In genomic region chr3:66441692-66442091, GRCh38 we compare ENCODE assay signal across 11 cellular contexts. TPM values are rescaled to one million over a fixed set of nuclear protein-coding genes. Genes with fewer than 3 reads are reported as not detected.
DNase-seq lines count a peak whose midpoint lies in the region; ATAC-seq and TF ChIP-seq lines count a peak whose summit lies in the region.
"Had no signal": no experiment of that assay in that cellular context is flagged by ENCODE, and none has a peak within 500 bp of the region (broad histone marks: within the 10 kb centered on the region; RNA-seq: fewer than 3 reads in every experiment).

No MANE protein-coding gene starts in this region.

- H3K79me2 ChIP-seq in Karpas-422 (ENCODE audit: low read length) (peaks cover 13% of the 10 kb centered on the region; the same call in 1 of the 2 replicates), mammary epithelial cell (ENCODE audit: insufficient read depth, low read length) (no peaks in the 10 kb centered on the region)

- H3K4me1 ChIP-seq in Karpas-422 (ENCODE audit: low read length) (peaks cover 91% of the 10 kb centered on the region), mammary epithelial cell (ENCODE audit: insufficient read depth, low read length) (peaks cover 45% of the 10 kb centered on the region), mesodermal cell (ENCODE audit: control insufficient read depth, insufficient read depth, low read length, poor library complexity, severe bottlenecking) (peaks cover 42% of the 10 kb centered on the region), thoracic aorta (ENCODE audit: control insufficient read depth in 1 of 2, low read depth in 2 of 2) (peaks cover 26 to 62% of the 10 kb centered on the region in 2 donors)

- H3K27me3 Mint-ChIP-seq in activated CD4-positive, alpha-beta T cell treated with anti-CD3 and anti-CD28 coated beads for 36 hours: no peaks in the 10 kb centered on the region

- H3K27me3 ChIP-seq in Karpas-422 (ENCODE audit: low read length): no peaks in the 10 kb centered on the region
- no peaks in the 10 kb centered on the region for H3K27me3 ChIP-seq in mammary epithelial cell (ENCODE audit: insufficient read depth, low read length)
- no peaks in the 10 kb centered on the region for H3K27me3 ChIP-seq in thoracic aorta (replicated peaks; ENCODE audit: insufficient read depth)

- no peaks in the 10 kb centered on the region for H3K9me2 ChIP-seq in Karpas-422 (replicated peaks; ENCODE audit: insufficient read depth, low read length)

- WGBS in mammary epithelial cell (ENCODE audit: low coverage, missing lambda C conversion rate): 57% methylated on average over 6 of the region's 6 CpGs
- 87 to 88% methylated on average over 6 of the region's 6 CpGs for WGBS in mesodermal cell (ENCODE audit: insufficient coverage in 2 of 2), 2 experiments

- H4K20me1 ChIP-seq in Karpas-422 (ENCODE audit: insufficient read depth, low read depth, low read length) (no peaks in the 10 kb centered on the region), mammary epithelial cell (ENCODE audit: insufficient read depth, low read length) (no peaks in the 10 kb centered on the region)

- dilution Hi-C loops in mammary epithelial cell (cut with HindIII; ENCODE audit: low sequenced_read_pairs): loop anchor here (5.0 kb wide), 1 partner anchor 41 kb away; no protein-coding TSS in a partner anchor

- H2AFZ ChIP-seq in Karpas-422 (ENCODE audit: low read length): no peak overlapping the region
- H2AFZ ChIP-seq in mammary epithelial cell (ENCODE audit: low read depth, low read length): peak overlapping the region; percentile 85

- BruUV-seq in mammary epithelial cell (replicated peaks; lab: Mats Ljungman, UMichigan): no TSS peak

- no peaks in the 10 kb centered on the region for H3K9me3 ChIP-seq in Karpas-422 (ENCODE audit: low read length)
- H3K9me3 ChIP-seq in mammary epithelial cell (replicated peaks; ENCODE audit: insufficient read depth, low read length): no peaks in the 10 kb centered on the region
- H3K9me3 ChIP-seq in mesodermal cell (ENCODE audit: control insufficient read depth, low read length): no peaks in the 10 kb centered on the region
- no peaks in the 10 kb centered on the region for H3K9me3 ChIP-seq in thoracic aorta

- in situ Hi-C loops in mammary epithelial cell (cut with MboI; ENCODE audit: low sequenced_read_pairs in 2 of 2): no loop called here

- no peak overlapping the region for H3K4me3 Mint-ChIP-seq in activated CD4-positive, alpha-beta T cell treated with anti-CD3 and anti-CD28 coated beads for 36 hours
- H3K4me3 Mint-ChIP-seq: activated T-helper 1 cell treated with anti-CD3 and anti-CD28 coated beads, Interleukin-12 subunit alpha, Interleukin-12 subunit beta, Interleukin-2, Interleukin-4 antibody, amounts not matched to agents 30 ng/mL and 10 ng/mL and 1 ng/mL, durations not matched to agents 14 hours and 24 hours and 36 hours had no signal

- intact Hi-C loops in mammary epithelial cell (cut with micrococcal nuclease): loop anchor here (2.0 kb wide), 1 partner anchor 59 kb away; the partner anchor contains the start of gene LRIG1
- intact Hi-C loops in activated CD4-positive, alpha-beta T cell treated with anti-CD3 and anti-CD28 coated beads for 36 hours (cut with DNase I, micrococcal nuclease): no loop called here

- POLR2A ChIA-PET in activated CD4-positive, alpha-beta T cell treated with anti-CD3 and anti-CD28 coated beads for 36 hours (lab: Charles Lee): no interaction called here

- peaks cover 6% of the 10 kb centered on the region for H3K36me3 Mint-ChIP-seq in activated CD4-positive, alpha-beta T cell treated with anti-CD3 and anti-CD28 coated beads for 36 hours (ENCODE audit: low read depth)

- peak overlapping the region; percentile 54 for H3K9ac ChIP-seq in Karpas-422 (ENCODE audit: low read length)
- H3K9ac ChIP-seq in mammary epithelial cell (ENCODE audit: insufficient read depth, low read length): no peak overlapping the region

- peak overlapping the region; percentile 93 for H3K27ac ChIP-seq in Karpas-422 (ENCODE audit: low read length)
- no peak overlapping the region for H3K27ac ChIP-seq in mammary epithelial cell (ENCODE audit: insufficient read depth, low read depth, low read length)
- H3K27ac ChIP-seq in mesodermal cell (ENCODE audit: low read depth, low read length, severe bottlenecking): peak overlapping the region; percentile 72
- H3K27ac ChIP-seq in thoracic aorta: peak overlapping the region; percentile 80 to 89

- no peaks in the 10 kb centered on the region for H3K9me3 Mint-ChIP-seq in activated CD4-positive, alpha-beta T cell treated with anti-CD3 and anti-CD28 coated beads for 36 hours (ENCODE audit: low read depth)
- H3K9me3 Mint-ChIP-seq: activated T-helper 1 cell treated with anti-CD3 and anti-CD28 coated beads, Interleukin-12 subunit alpha, Interleukin-12 subunit beta, Interleukin-2, Interleukin-4 antibody, amounts not matched to agents 30 ng/mL and 10 ng/mL and 1 ng/mL, durations not matched to agents 14 hours and 24 hours and 36 hours had no signal

- H3K27ac Mint-ChIP-seq in activated CD4-positive, alpha-beta T cell treated with anti-CD3 and anti-CD28 coated beads for 36 hours: no peak overlapping the region
- H3K27ac Mint-ChIP-seq: activated T-helper 1 cell treated with anti-CD3 and anti-CD28 coated beads, Interleukin-12 subunit alpha, Interleukin-12 subunit beta, Interleukin-2, Interleukin-4 antibody, amounts not matched to agents 30 ng/mL and 10 ng/mL and 1 ng/mL, durations not matched to agents 14 hours and 24 hours and 36 hours had no signal

- no peaks in the 10 kb centered on the region for H3K36me3 ChIP-seq in Karpas-422 (ENCODE audit: insufficient read depth, low read length)
- no peaks in the 10 kb centered on the region for H3K36me3 ChIP-seq in mammary epithelial cell (ENCODE audit: insufficient read depth, low read length)
- H3K36me3 ChIP-seq in mesodermal cell (ENCODE audit: control insufficient read depth, insufficient read depth, low read length): no peaks in the 10 kb centered on the region
- no peaks in the 10 kb centered on the region for H3K36me3 ChIP-seq in thoracic aorta

- no peak for TF ChIP-seq CTCF in mammary epithelial cell (conservative IDR thresholded peaks at IDR 0.05 in 1 of 2, IDR thresholded peaks at IDR 0.05 in 1 of 2; ENCODE audit: extremely low read depth in 1 of 2, insufficient read depth in 1 of 2, low read depth in 1 of 2, low read length in 2 of 2)
- TF ChIP-seq CTCF in thoracic aorta (IDR thresholded peaks at IDR 0.05): no peak

- peaks cover 20% of the 10 kb centered on the region for H3K4me1 Mint-ChIP-seq in activated CD4-positive, alpha-beta T cell treated with anti-CD3 and anti-CD28 coated beads for 36 hours

- CTCF ChIA-PET in mammary epithelial cell (lab: Charles Lee; ENCODE audit: low non-redundant PET): interaction anchor here (0.6 kb wide), 3 partner anchors 30 to 1560 kb away, joined by 3 to 4 read pairs (median 3); no protein-coding TSS in a partner anchor
- CTCF ChIA-PET in activated CD4-positive, alpha-beta T cell treated with anti-CD3 and anti-CD28 coated beads for 36 hours (lab: Charles Lee): no interaction called here

- DNase-seq in Karpas-422 (no peak), mammary epithelial cell (no peak), thoracic aorta (ENCODE audit: low spot score) (no peak), NCI-H187 (lab: John Stamatoyannopoulos, UW) (no peak), NCI-H2227 (lab: John Stamatoyannopoulos, UW; ENCODE audit: unreplicated experiment) (no peak)
- no peak for DNase-seq in activated CD4-positive, alpha-beta T cell treated with anti-CD3 and anti-CD28 coated beads for 36 hours
- DNase-seq: activated CD4-positive, alpha-beta T cell treated with anti-CD3 and anti-CD28 coated beads for 1 hour; GOT3 had no signal

- H3K4me3 ChIP-seq in Karpas-422 (ENCODE audit: low read length): no peak overlapping the region
- peak overlapping the region in 1 of 3 experiments; percentile 2 for H3K4me3 ChIP-seq in mammary epithelial cell (replicated peaks in 1 of 3; ENCODE audit: insufficient read depth in 1 of 3, low read depth in 2 of 3, low read length in 3 of 3)
- no peak overlapping the region for H3K4me3 ChIP-seq in mesodermal cell (ENCODE audit: extremely low read depth, insufficient read depth, low read length, poor library complexity, severe bottlenecking)
- no peak overlapping the region for H3K4me3 ChIP-seq in thoracic aorta

- no peak for ATAC-seq in thoracic aorta (ENCODE audit: insufficient number of reproducible peaks, low FRiP score, low read depth)
- ATAC-seq in HG02870 (IDR thresholded peaks at IDR 0.05; ENCODE audit: unreplicated experiment): no peak
- ATAC-seq in activated CD4-positive, alpha-beta T cell treated with anti-CD3 and anti-CD28 coated beads for 36 hours: no peak

- H3K4me2 ChIP-seq in Karpas-422 (ENCODE audit: low read depth, low read length, poor library complexity, severe bottlenecking) (peak overlapping the region; percentile 63), mammary epithelial cell (ENCODE audit: insufficient read depth, low read depth, low read length) (peak overlapping the region; percentile 76)

RNA-seq across cellular contexts. Expression of gene LRIG1, which starts 59.1 kb away (rescaled TPM):
- 52.4 and 75.4 TPM in 2 replicates for total RNA-seq in Karpas-422 (2014; rRNA removed; shearing (Covaris generic); ENCODE audit: low replicate concordance)
- total RNA-seq in mammary epithelial cell (10 to 100 TPM; 11.7 to 15.3 TPM), thoracic aorta (100 to 1,000 TPM; 121 to 131 TPM)
- 10.4 TPM for polyA plus RNA-seq in mammary epithelial cell
- 82.8 TPM for polyA minus RNA-seq in mammary epithelial cell
- polyA plus RNA-seq in mesodermal cell (2013, experiment 1 of 2): 22.6 TPM
- polyA plus RNA-seq in mesodermal cell (2013, experiment 2 of 2): 15.3 TPM
- 10 to 100 TPM; 19.1 to 22.7 TPM for total RNA-seq in activated CD4-positive, alpha-beta T cell treated with anti-CD3 and anti-CD28 coated beads for 36 hours
